Comparison of ENCODE assay signal across 8 cellular contexts in the genomic region with DNA sequence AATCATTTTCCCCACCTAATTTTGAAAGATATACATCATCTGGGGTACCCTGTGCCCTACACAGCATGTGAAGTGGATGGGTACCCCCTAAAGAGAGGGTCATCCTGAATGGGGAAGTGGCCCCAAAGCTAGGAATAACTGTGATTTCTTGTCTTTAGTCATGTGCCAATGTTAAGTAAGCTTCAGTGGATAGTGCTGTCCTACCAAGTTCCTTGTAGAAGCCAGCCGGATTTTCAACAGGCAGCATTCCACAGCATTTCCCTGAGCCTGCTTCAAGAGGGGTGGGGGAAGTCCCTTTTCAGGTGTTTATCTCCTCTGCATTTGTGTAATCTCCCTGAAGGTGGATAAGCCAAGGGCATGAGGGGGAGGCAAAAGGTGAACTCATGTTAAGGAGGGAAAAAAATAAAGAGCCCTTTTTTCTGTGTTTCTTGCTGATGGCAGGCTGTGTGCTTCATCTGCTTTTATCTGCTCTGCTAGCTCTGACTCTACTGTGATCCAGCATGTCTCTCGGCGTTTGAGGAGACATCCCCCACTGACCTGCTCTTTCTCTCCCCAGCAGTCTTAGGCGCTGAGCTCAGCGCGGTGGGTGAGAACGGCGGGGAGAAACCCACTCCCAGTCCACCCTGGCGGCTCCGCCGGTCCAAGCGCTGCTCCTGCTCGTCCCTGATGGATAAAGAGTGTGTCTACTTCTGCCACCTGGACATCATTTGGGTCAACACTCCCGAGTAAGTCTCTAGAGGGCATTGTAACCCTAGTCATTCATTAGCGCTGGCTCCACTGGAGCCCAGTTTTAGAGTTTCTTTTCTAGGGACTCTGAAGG. TPM values are rescaled to one million over a fixed set of nuclear protein-coding genes. Genes with fewer than 3 reads are reported as not detected.
DNase-seq lines count a peak whose midpoint lies in the region; ATAC-seq and TF ChIP-seq lines count a peak whose summit lies in the region.

No MANE protein-coding gene starts in this region.

- no peak overlapping the region for H3K4me3 Mint-ChIP-seq in CD4-positive, alpha-beta T cell

- H3K27me3 Mint-ChIP-seq in CD4-positive, alpha-beta T cell, result peaks cover 57% of the 10 kb centered on the region

- no peaks in the 10 kb centered on the region for H4K20me1 ChIP-seq in GM23248 (ENCODE audit: insufficient read depth)

- H3K9me3 Mint-ChIP-seq in CD4-positive, alpha-beta T cell, result no peaks in the 10 kb centered on the region

- peak overlapping the region; percentile 46 for H2AFZ ChIP-seq in GM23248

- in situ Hi-C loops in GM23248 (cut with MboI), result loop anchor here (10.0 kb wide), 1 partner anchor 313 kb away; no protein-coding TSS in a partner anchor

- H3K9me2 ChIP-seq in GM23248 (ENCODE audit: insufficient read depth), result no peaks in the 10 kb centered on the region

- H3K9me3 ChIP-seq in GM23248 (ENCODE audit: low read depth) (no peaks in the 10 kb centered on the region), iPS-18c (ENCODE audit: control insufficient read depth, insufficient read depth, low read length) (no peaks in the 10 kb centered on the region), stomach smooth muscle (ENCODE audit: control insufficient read depth in 2 of 2, low read length in 2 of 2) (no peaks in the 10 kb centered on the region)
- no peaks in the 10 kb centered on the region for H3K9me3 ChIP-seq in CD4-positive, alpha-beta T cell (ENCODE audit: control insufficient read depth, low read length)

- H3K36me3 Mint-ChIP-seq in CD4-positive, alpha-beta T cell (ENCODE audit: low read depth), result no peaks in the 10 kb centered on the region

- H3K27me3 ChIP-seq in GM23248 (replicated peaks; ENCODE audit: insufficient read depth), result no peaks in the 10 kb centered on the region
- no peaks in the 10 kb centered on the region for H3K27me3 ChIP-seq in stomach smooth muscle (ENCODE audit: control insufficient read depth in 1 of 2, insufficient read depth in 2 of 2, low read length in 2 of 2)
- H3K27me3 ChIP-seq in CD4-positive, alpha-beta T cell (ENCODE audit: control insufficient read depth, insufficient read depth, low read length), result peaks cover 34% of the 10 kb centered on the region

- 48 to 57% methylated on average over 15 of the region's 15 CpGs for WGBS in GM23248 (ENCODE audit: low coverage in 1 of 2, low lambda C conversion rate in 2 of 2, missing lambda C conversion rate in 2 of 2), 2 experiments

- H3K4me3 ChIP-seq in GM23248 (peak overlapping the region; percentile 85), WI38 (ENCODE audit: low read depth, low read length) (peak overlapping the region; percentile 76), iPS-18c (ENCODE audit: insufficient read depth, low read depth, low read length) (peak overlapping the region; percentile 29), stomach smooth muscle (ENCODE audit: low read length in 2 of 2) (peak overlapping the region; percentile 34 to 81)

- POLR2A ChIA-PET in CD4-positive, alpha-beta T cell (lab: Charles Lee), result no interaction called here

- intact Hi-C loops in CD4-positive, alpha-beta T cell (cut with DNase I, micrococcal nuclease), result no loop called here

- H3K9ac ChIP-seq in GM23248 (peak overlapping the region; percentile 76; the same call in 1 of the 2 replicates), stomach smooth muscle (ENCODE audit: low read length in 2 of 2) (peak overlapping the region in 1 of 2 donors; percentile 36)

- H3K27ac Mint-ChIP-seq in CD4-positive, alpha-beta T cell, result no peak overlapping the region

- H3F3A ChIP-seq in GM23248 (ENCODE audit: insufficient read depth), result peaks cover 28% of the 10 kb centered on the region

- DNase-seq in GM23248 (peak; percentile 56), middle frontal gyrus (ENCODE audit: extremely low spot score, low spot score) (no peak), foreskin melanocyte (no peak), DMS153 (lab: John Stamatoyannopoulos, UW) (no peak)
- no peak for DNase-seq in CD4-positive, alpha-beta T cell

- TF ChIP-seq CTCF in WI38 (IDR thresholded peaks at IDR 0.05; ENCODE audit: low read depth, low read length), result peak; percentile 25
- no peak for TF ChIP-seq CTCF in CD4-positive, alpha-beta T cell (IDR thresholded peaks at IDR 0.05)

- no peak overlapping the region for H3K27ac ChIP-seq in GM23248
- H3K27ac ChIP-seq in stomach smooth muscle (ENCODE audit: low read length), result no peak overlapping the region
- H3K27ac ChIP-seq in CD4-positive, alpha-beta T cell (ENCODE audit: low read depth, low read length), result no peak overlapping the region

- H3K4me1 ChIP-seq in GM23248 (ENCODE audit: insufficient read depth) (peaks cover 40% of the 10 kb centered on the region), stomach smooth muscle (ENCODE audit: control insufficient read depth, insufficient read depth, low read length) (peaks cover 15% of the 10 kb centered on the region)

- CTCF ChIA-PET in CD4-positive, alpha-beta T cell (lab: Charles Lee), result no interaction called here

- no peak for ATAC-seq in CD4-positive, alpha-beta T cell (ENCODE audit: poor library complexity)

- H3K4me2 ChIP-seq in GM23248 (ENCODE audit: unreplicated experiment), result peak overlapping the region; percentile 94

- no peaks in the 10 kb centered on the region for H3K79me2 ChIP-seq in GM23248 (ENCODE audit: insufficient read depth)

- no peaks in the 10 kb centered on the region for H3K36me3 ChIP-seq in GM23248 (ENCODE audit: low read depth)
- H3K36me3 ChIP-seq in stomach smooth muscle (ENCODE audit: control insufficient read depth in 2 of 2, insufficient read depth in 2 of 2, low read length in 2 of 2), result peaks cover 3% of the 10 kb centered on the region in 2 donors

- peaks cover 20% of the 10 kb centered on the region for H3K4me1 Mint-ChIP-seq in CD4-positive, alpha-beta T cell (ENCODE audit: low read depth)

RNA-seq across cellular contexts. Expression of gene EDN1, which starts 1.8 kb away (rescaled TPM):
- 1.8 and 6.3 TPM in 2 replicates for total RNA-seq in GM23248 (2014; rRNA removed; shearing (Covaris generic))
- polyA plus RNA-seq in GM23248 (2016; fragmentation: Nextera tagmentation; extraction: Ambion mirVana), result 4.1 and 5.2 TPM in 2 replicates
- 1 to 10 TPM in 1 of 2 experiments, under 1 TPM in 1; 0.80 to 1.1 TPM for total RNA-seq in CD4-positive, alpha-beta T cell

Comparison
In these comparisons a context has a peak if more than half of its experiments do, and no peak if none do; other contexts are left out.
1. H3K4me3 ChIP-seq: peak in every context shown above with its lines; median percentile 85 in GM23248; 76 in WI38; 58 in stomach smooth muscle; 29 in iPS-18c.